In genomic region chr6:56204134-56204533, GRCh38 we compare ENCODE assay signal across 25 cellular contexts. TPM values are rescaled to one million over a fixed set of nuclear protein-coding genes. Genes with fewer than 3 reads are reported as not detected.
"Had no signal": no experiment of that assay in that cellular context is flagged by ENCODE, and none has a peak within 500 bp of the region (broad histone marks: within the 10 kb centered on the region; RNA-seq: fewer than 3 reads in every experiment).

No MANE protein-coding gene starts in this region.

- H3K4me3 ChIP-seq: coronary artery, esophagus squamous epithelium, heart right ventricle, ovary, prostate gland, thoracic aorta had no signal

- H3K27ac ChIP-seq: coronary artery, esophagus squamous epithelium, heart right ventricle, neutrophil, ovary, prostate gland, thoracic aorta had no signal

- H3K27me3 ChIP-seq: esophagus squamous epithelium, neutrophil, ovary had no signal

- DNase-seq: activated CD4-positive, alpha-beta T cell treated with anti-CD3 and anti-CD28 coated beads for 36 hours; activated CD4-positive, CD25-positive, alpha-beta regulatory T cell; activated CD8-positive, alpha-beta memory T cell treated with anti-CD3 and anti-CD28 coated beads for 24 hours; activated effector memory CD4-positive, alpha-beta T cell treated with Interleukin-2 at 50 U/mL for 16 hours; activated naive CD4-positive, alpha-beta T cell treated with Interleukin-2 at 50 U/mL for 16 hours; anterior cingulate cortex; esophagus squamous epithelium; foreskin melanocyte; heart right ventricle; left cardiac atrium; left ventricle myocardium superior; naive B cell; nephron progenitor cell; ovary; retina; SK-N-SH; stimulated activated CD4-positive, alpha-beta T cell treated with anti-CD3 and anti-CD28 coated beads, Interleukin-4, amount 100 ng/mL, for 1 hour; stimulated activated naive CD8-positive, alpha-beta T cell treated with anti-CD3 and anti-CD28 coated beads, Interleukin-15, Interleukin-2, amounts not matched to agents 100 U/mL and 50 U/mL, for 24 hours; SW 1271; T-helper 9 cell; trophoblast cell had no signal

- H3K36me3 ChIP-seq: esophagus squamous epithelium, heart right ventricle, neutrophil, ovary, prostate gland, thoracic aorta had no signal

- ATAC-seq: activated CD4-positive, alpha-beta T cell treated with anti-CD3 and anti-CD28 coated beads for 36 hours; heart right ventricle; left cardiac atrium; left ventricle myocardium superior; stimulated activated naive CD8-positive, alpha-beta T cell treated with anti-CD3 and anti-CD28 coated beads, Interleukin-15, Interleukin-2, amounts not matched to agents 100 U/mL and 50 U/mL, for 24 hours had no signal

RNA-seq across cellular contexts. Expression of gene COL21A1, which starts 43.2 kb away (rescaled TPM):
- total RNA-seq: activated CD4-positive, alpha-beta T cell treated with anti-CD3 and anti-CD28 coated beads for 36 hours had no signal
